2 cellular contexts compared by ENCODE assay signal in genomic region chr5:113487411-113487778, GRCh38.
A peak's percentile ranks its signal among the peaks of the same experiment; 100 is the strongest.
TF ChIP-seq lines count a peak whose summit lies in the region.

No MANE protein-coding gene starts in this region.

TF ChIP-seq in HEK293, 187 proteins besides CTCF, POLR2A, EP300 and RAD21:
- peak; percentile 22; the same call in 1 of the 2 replicates for TF ChIP-seq ZFHX2 (tag by site-specific recombination; conservative IDR thresholded peaks at IDR 0.05)
- no peak for TF ChIP-seq ZNF530 (tag by site-specific recombination; IDR thresholded peaks at IDR 0.05; ENCODE audit: low read depth)
- no peak for TF ChIP-seq ZFP69B (tag by site-specific recombination; IDR thresholded peaks at IDR 0.05)
- no peak for TF ChIP-seq SCRT1 (tag by site-specific recombination; IDR thresholded peaks at IDR 0.05; ENCODE audit: borderline replicate concordance)
- TF ChIP-seq ZNF585B (tag by site-specific recombination; IDR thresholded peaks at IDR 0.05) = no peak
- no peak for TF ChIP-seq IKZF3 (tag by site-specific recombination; IDR thresholded peaks at IDR 0.05)

TF ChIP-seq in GM12878, 131 proteins besides CTCF, POLR2A, EP300 and RAD21:
- no peak for TF ChIP-seq SREBF1 (IDR thresholded peaks at IDR 0.05; ENCODE audit: low read length)
